1 cellular context compared by ENCODE assay signal in genomic region chr13:51803422-51804294, GRCh38.
TF ChIP-seq lines count a peak whose summit lies in the region.

TSS of gene DHRS12 (minus strand) at chr13:51804163. CDS start at chr13:51799659, 4,504 bp downstream.

TF ChIP-seq in K562, 482 proteins besides CTCF, POLR2A, EP300 and RAD21 (continued from another document and continues in another):
- TF ChIP-seq THAP12 (CRISPR knock-in tag; IDR thresholded peaks at IDR 0.05) (0 out of 2 replicates have a peak, but pooled peaks have one; percentile 46), SRSF1 (IDR thresholded peaks at IDR 0.05; ENCODE audit: low read depth, low read length) (no peak), YBX1 (IDR thresholded peaks at IDR 0.05) (no peak), TAF9B (IDR thresholded peaks at IDR 0.05; ENCODE audit: partially characterized antibody) (no peak), BRF2 (IDR thresholded peaks at IDR 0.05; ENCODE audit: borderline replicate concordance, insufficient read depth, insufficient read length) (no peak), POU5F1 (IDR thresholded peaks at IDR 0.05; ENCODE audit: borderline replicate concordance, low read depth, low read length, partially characterized antibody) (no peak), BRF1 (IDR thresholded peaks at IDR 0.05; ENCODE audit: borderline replicate concordance, extremely low read depth, insufficient read length) (no peak), ZNF282 (CRISPR knock-in tag; IDR thresholded peaks at IDR 0.05) (0 out of 2 replicates have a peak, but pooled peaks have one; percentile 31), HMG20A (CRISPR knock-in tag; conservative IDR thresholded peaks at IDR 0.05) (no peak), ZNF511 (CRISPR knock-in tag; IDR thresholded peaks at IDR 0.05) (peak; percentile 62; the same call in 1 of the 2 replicates), TEAD1 (CRISPR knock-in tag; IDR thresholded peaks at IDR 0.05) (no peak; a peak in 1 of 4 replicates), MNT (conservative IDR thresholded peaks at IDR 0.05) (peak in 1 of 2 experiments; percentile 76; a peak in 3 of 4 replicates), ZSCAN32 (CRISPR knock-in tag; IDR thresholded peaks at IDR 0.05) (no peak), HNRNPL (IDR thresholded peaks at IDR 0.05; ENCODE audit: low read depth, low read length) (peak; percentile 28; the same call in 1 of the 2 replicates), KLF1 (tag; IDR thresholded peaks at IDR 0.05) (peak; percentile 93), SMAD1 (IDR thresholded peaks at IDR 0.05; ENCODE audit: low read depth, low read length, partially characterized antibody) (no peak), SIX5 (IDR thresholded peaks at IDR 0.05; ENCODE audit: borderline replicate concordance in 1 of 2, insufficient read depth in 1 of 2, low read depth in 1 of 2, low read length in 2 of 2) (no peak), BMI1 (IDR thresholded peaks at IDR 0.05; ENCODE audit: low read length) (no peak), NCOA2 (IDR thresholded peaks at IDR 0.05; ENCODE audit: partially characterized antibody in 2 of 2) (no peak), POLR2G (IDR thresholded peaks at IDR 0.05; ENCODE audit: low read depth, low read length) (peak; percentile 92), ELF1 (tag; IDR thresholded peaks at IDR 0.05) (peak; percentile 79), HSF4 (CRISPR knock-in tag; IDR thresholded peaks at IDR 0.05; ENCODE audit: borderline replicate concordance) (no peak), E2F5 (CRISPR knock-in tag; IDR thresholded peaks at IDR 0.05) (no peak), CBX1 (IDR thresholded peaks at IDR 0.05; ENCODE audit: low read depth) (peak; percentile 36; the same call in 1 of the 2 replicates), SMARCA4 (IDR thresholded peaks at IDR 0.05) (peak; percentile 69; the same call in 1 of the 2 replicates), GABPA (tag; conservative IDR thresholded peaks at IDR 0.05; ENCODE audit: low read depth) (peak; percentile 82), FUS (optimal IDR thresholded peaks at IDR 0.05; ENCODE audit: low read depth, low read length) (peak; percentile 29), SMAD2 (IDR thresholded peaks at IDR 0.05; ENCODE audit: low read depth, low read length) (no peak), ZNF696 (CRISPR knock-in tag; conservative IDR thresholded peaks at IDR 0.05) (no peak), NFE2 (IDR thresholded peaks at IDR 0.05; ENCODE audit: low read depth) (no peak), BRD4 (IDR thresholded peaks at IDR 0.05) (no peak), CCNT2 (IDR thresholded peaks at IDR 0.05; ENCODE audit: borderline replicate concordance, extremely low read depth, insufficient read length, low read depth, low read length) (peak; percentile 95), MXD1 (CRISPR knock-in tag; IDR thresholded peaks at IDR 0.05; ENCODE audit: borderline replicate concordance, poor library complexity, severe bottlenecking) (no peak), DPF2 (IDR thresholded peaks at IDR 0.05) (peak; percentile 76), EZH2 (IDR thresholded peaks at IDR 0.05; ENCODE audit: borderline replicate concordance, low read depth, low read length) (no peak), CUX1 (CRISPR knock-in tag; IDR thresholded peaks at IDR 0.05) (no peak), MEF2D (tag; conservative IDR thresholded peaks at IDR 0.05; ENCODE audit: low read depth) (no peak), ELF2 (CRISPR knock-in tag; IDR thresholded peaks at IDR 0.05) (no peak), RBBP5 (IDR thresholded peaks at IDR 0.05; ENCODE audit: borderline replicate concordance, insufficient read depth, low read length, poor library complexity, severe bottlenecking) (peak; percentile 81), NFATC3 (IDR thresholded peaks at IDR 0.05) (no peak), ZNF395 (CRISPR knock-in tag; IDR thresholded peaks at IDR 0.05) (0 out of 2 replicates have a peak, but pooled peaks have one; percentile 52), BHLHE40 (IDR thresholded peaks at IDR 0.05; ENCODE audit: low read length) (peak; percentile 81), HES1 (IDR thresholded peaks at IDR 0.05; ENCODE audit: low read depth) (peak; percentile 65; the same call in 1 of the 2 replicates), MCM7 (IDR thresholded peaks at IDR 0.05) (no peak), TCF3 (CRISPR knock-in tag; IDR thresholded peaks at IDR 0.05) (peak; percentile 85), STAT5B (CRISPR knock-in tag; IDR thresholded peaks at IDR 0.05) (no peak), TFAM (CRISPR knock-in tag; conservative IDR thresholded peaks at IDR 0.05) (no peak), HNRNPK (IDR thresholded peaks at IDR 0.05; ENCODE audit: low read depth, low read length, poor library complexity, severe bottlenecking) (no peak), JUN (IDR thresholded peaks at IDR 0.05; ENCODE audit: borderline replicate concordance, low read depth, low read length) (no peak), JUN (CRISPR knock-in tag; IDR thresholded peaks at IDR 0.05; ENCODE audit: borderline replicate concordance) (peak; percentile 17; the same call in 1 of the 2 replicates), BCOR (IDR thresholded peaks at IDR 0.05) (peak; percentile 29; the same call in 1 of the 2 replicates), ZSCAN29 (IDR thresholded peaks at IDR 0.05) (no peak), ZNF639 (CRISPR knock-in tag; conservative IDR thresholded peaks at IDR 0.05 in 1 of 2, IDR thresholded peaks at IDR 0.05 in 1 of 2) (peak in 1 of 2 experiments; percentile 63; a peak in 2 of 4 replicates)
